Comparison of ENCODE assay signal across 16 cellular contexts in genomic region chr1:38265293-38266196, GRCh38.
DNase-seq lines count a peak whose midpoint lies in the region; ATAC-seq, FAIRE-seq and TF ChIP-seq lines count a peak whose summit lies in the region.
"Had no signal": no experiment of that assay in that cellular context is flagged by ENCODE, and none has a peak within 500 bp of the region (broad histone marks: within the 10 kb centered on the region; RNA-seq: fewer than 3 reads in every experiment).

No MANE protein-coding gene starts in this region.

- peak overlapping the region; percentile 49 for H2AFZ ChIP-seq in K562 (ENCODE audit: low read depth, low read length)

- TF ChIP-seq CTCF in Caco-2 (IDR thresholded peaks at IDR 0.05; ENCODE audit: insufficient read depth in 1 of 2, low read depth in 1 of 2, low read length in 1 of 2, severe bottlenecking in 1 of 2, unreplicated experiment in 1 of 2) (no peak), K562 (IDR thresholded peaks at IDR 0.05 in 2 of 3, conservative IDR thresholded peaks at IDR 0.05 in 1 of 3; ENCODE audit: insufficient read depth in 2 of 3, low read depth in 1 of 3, low read length in 3 of 3) (no peak), glutamatergic neuron (IDR thresholded peaks at IDR 0.05; ENCODE audit: partially characterized antibody, unreplicated experiment) (no peak), progenitor cell of endocrine pancreas (IDR thresholded peaks at IDR 0.05; ENCODE audit: unreplicated experiment) (no peak), right lobe of liver (IDR thresholded peaks at IDR 0.05) (no peak)

- BruUV-seq in Caco-2 (replicated peaks; lab: Mats Ljungman, UMichigan) (no TSS peak), K562 (replicated peaks; lab: Mats Ljungman, UMichigan) (no TSS peak)

- H3K27ac Mint-ChIP-seq in Caco-2 (ENCODE audit: unreplicated experiment) (peak overlapping the region; percentile 70), glutamatergic neuron (ENCODE audit: unreplicated experiment) (peak overlapping the region; percentile 48), progenitor cell of endocrine pancreas (peak overlapping the region; percentile 39)

- no peaks in the 10 kb centered on the region for H3K79me2 ChIP-seq in K562 (ENCODE audit: control insufficient read depth, insufficient read depth, low read length)

- CTCF ChIA-PET in Caco-2 (lab: Charles Lee) (no interaction called here), K562 (lab: Yijun Ruan, JAX; ENCODE audit: low intra/inter-chr PET ratio) (no interaction called here)

- ATAC-seq in K562 (peak; percentile 78), right lobe of liver (no peak), GM21526 (IDR thresholded peaks at IDR 0.05; ENCODE audit: low FRiP score, unreplicated experiment) (no peak)
- ATAC-seq: GM12878 had no signal

- no peaks in the 10 kb centered on the region for H3K9me3 Mint-ChIP-seq in Caco-2 (ENCODE audit: unreplicated experiment)
- H3K9me3 Mint-ChIP-seq in glutamatergic neuron (ENCODE audit: unreplicated experiment): peaks cover 3% of the 10 kb centered on the region
- no peaks in the 10 kb centered on the region for H3K9me3 Mint-ChIP-seq in progenitor cell of endocrine pancreas (ENCODE audit: low read depth)
- H3K9me3 Mint-ChIP-seq: CD8-positive, alpha-beta memory T cell had no signal

- H3K9me1 ChIP-seq in K562 (ENCODE audit: control insufficient read depth, insufficient read depth, low read length): no peaks in the 10 kb centered on the region

- H3K36me3 ChIP-seq in Caco-2 (ENCODE audit: control insufficient read depth, insufficient read depth, low read length) (no peaks in the 10 kb centered on the region), K562 (ENCODE audit: control insufficient read depth, insufficient read depth, low read length) (no peaks in the 10 kb centered on the region), right lobe of liver (no peaks in the 10 kb centered on the region)
- H3K36me3 ChIP-seq: BLaER1, HAP-1 had no signal

- H3K4me1 ChIP-seq in Caco-2 (peaks cover 5% of the 10 kb centered on the region; the same call in 1 of the 2 replicates), K562 (replicated peaks in 1 of 2; ENCODE audit: control insufficient read depth in 2 of 2, insufficient read depth in 2 of 2, low read length in 2 of 2) (peaks cover 22 to 34% of the 10 kb centered on the region in 2 experiments), right lobe of liver (no peaks in the 10 kb centered on the region)
- H3K4me1 ChIP-seq: HAP-1 had no signal

- peak; percentile 84 for FAIRE-seq in K562 (lab: Jason Lieb, UNC)
- FAIRE-seq: GM12878, GM18507 had no signal

- H3K4me3 ChIP-seq in Caco-2 (ENCODE audit: low read depth, low read length) (no peak overlapping the region), K562 (no peak overlapping the region), right lobe of liver (no peak overlapping the region)
- H3K4me3 ChIP-seq: BLaER1, GM12878, HAP-1 had no signal

- no peaks in the 10 kb centered on the region for H3K27me3 ChIP-seq in Caco-2 (replicated peaks; ENCODE audit: control insufficient read depth, insufficient read depth, low read length)
- peaks cover 3 to 13% of the 10 kb centered on the region in 2 experiments; a peak in 2 of 5 replicates for H3K27me3 ChIP-seq in K562 (ENCODE audit: control insufficient read depth in 2 of 2, insufficient read depth in 2 of 2, low read length in 2 of 2)
- no peaks in the 10 kb centered on the region for H3K27me3 ChIP-seq in right lobe of liver
- H3K27me3 ChIP-seq: BLaER1 had no signal

- H3K36me3 Mint-ChIP-seq in Caco-2 (ENCODE audit: insufficient read depth, unreplicated experiment): no peaks in the 10 kb centered on the region
- no peaks in the 10 kb centered on the region for H3K36me3 Mint-ChIP-seq in glutamatergic neuron (ENCODE audit: unreplicated experiment)
- H3K36me3 Mint-ChIP-seq in progenitor cell of endocrine pancreas (ENCODE audit: insufficient read depth): no peaks in the 10 kb centered on the region

- H3K4me2 ChIP-seq in K562 (ENCODE audit: insufficient read depth, low read length): peak overlapping the region; percentile 25; the same call in 1 of the 2 replicates
- H3K4me2 ChIP-seq: BLaER1 had no signal

- no peak overlapping the region for H3K4me3 Mint-ChIP-seq in Caco-2 (ENCODE audit: unreplicated experiment)
- no peak overlapping the region for H3K4me3 Mint-ChIP-seq in glutamatergic neuron (ENCODE audit: unreplicated experiment)
- no peak overlapping the region for H3K4me3 Mint-ChIP-seq in progenitor cell of endocrine pancreas (ENCODE audit: low read depth)
- H3K4me3 Mint-ChIP-seq: CD8-positive, alpha-beta memory T cell had no signal

- TF ChIP-seq POLR2A in K562 (conservative IDR thresholded peaks at IDR 0.05) (no peak), right lobe of liver (IDR thresholded peaks at IDR 0.05) (no peak)

- TF ChIP-seq EP300 in K562 (IDR thresholded peaks at IDR 0.05; ENCODE audit: low read length): peak; percentile 80

- H4K20me1 ChIP-seq in K562 (replicated peaks; ENCODE audit: control insufficient read depth, insufficient read depth, low read length): no peaks in the 10 kb centered on the region
- H4K20me1 ChIP-seq: BLaER1 had no signal

- 13% methylated on average over 15 of the region's 15 CpGs for WGBS in K562 (ENCODE audit: insufficient coverage, low coverage, missing lambda C conversion rate)
- WGBS in right lobe of liver (ENCODE audit: insufficient coverage, low coverage, low lambda C conversion rate, missing lambda C conversion rate): 66% methylated on average over 11 of the region's 15 CpGs

- intact Hi-C loops in Caco-2 (cut with micrococcal nuclease; ENCODE audit: unreplicated experiment): no loop called here
- intact Hi-C loops in K562 (cut with micrococcal nuclease): no loop called here
- intact Hi-C loops in right lobe of liver (cut with DNase I): no loop called here

- DNase-seq in Caco-2: no peak
- DNase-seq in K562 (ENCODE audit: extremely low read depth in 1 of 4, low spot score in 3 of 4): peak; percentile 27 to 58 (median 45)
- no peak for DNase-seq in glutamatergic neuron
- no peak for DNase-seq in progenitor cell of endocrine pancreas (ENCODE audit: low spot score, unreplicated experiment)
- no peak for DNase-seq in NCI-H2171 treated with DMSO at 0.1 percent for 48 hours (lab: John Stamatoyannopoulos, UW)
- no peak for DNase-seq in right lobe of liver
- DNase-seq: 8988T; AML-193; CD8-positive, alpha-beta memory T cell; DMS 273 treated with DMSO at 0.1 percent for 48 hours; GOT3 had no signal

- H3K27ac ChIP-seq in K562 (ENCODE audit: extremely low read depth, low read depth, low read length) (peak overlapping the region; percentile 13; the same call in 2 of the 3 replicates), right lobe of liver (no peak overlapping the region)
- H3K27ac ChIP-seq: BLaER1 had no signal

- POLR2A ChIA-PET in Caco-2 (lab: Charles Lee): no interaction called here
- POLR2A ChIA-PET in K562 (lab: Yijun Ruan, JAX): interaction anchor here (0.7 kb wide), 1 partner anchor 147 kb away, joined by 4 read pairs; no protein-coding TSS in a partner anchor

- H3K9me3 ChIP-seq in Caco-2 (no peaks in the 10 kb centered on the region), K562 (replicated peaks; ENCODE audit: control insufficient read depth, insufficient read depth, low read depth, low read length) (no peaks in the 10 kb centered on the region), right lobe of liver (no peaks in the 10 kb centered on the region)
- H3K9me3 ChIP-seq: BLaER1, HAP-1 had no signal

- no peak; a peak in 1 of 4 replicates for TF ChIP-seq RAD21 in K562 (CRISPR knock-in tag; conservative IDR thresholded peaks at IDR 0.05 in 1 of 2, IDR thresholded peaks at IDR 0.05 in 1 of 2)

- peaks cover 12% of the 10 kb centered on the region for H3K4me1 Mint-ChIP-seq in Caco-2 (ENCODE audit: low read depth, unreplicated experiment)
- H3K4me1 Mint-ChIP-seq in glutamatergic neuron (ENCODE audit: low read depth, unreplicated experiment): no peaks in the 10 kb centered on the region
- H3K4me1 Mint-ChIP-seq in progenitor cell of endocrine pancreas (ENCODE audit: low read depth): peaks cover 22% of the 10 kb centered on the region
- H3K4me1 Mint-ChIP-seq: CD8-positive, alpha-beta memory T cell had no signal

- H3K27me3 Mint-ChIP-seq in Caco-2 (ENCODE audit: insufficient read depth, unreplicated experiment) (no peaks in the 10 kb centered on the region), glutamatergic neuron (ENCODE audit: unreplicated experiment) (peaks cover 7% of the 10 kb centered on the region), progenitor cell of endocrine pancreas (peaks cover 37% of the 10 kb centered on the region)

- in situ Hi-C loops in K562 (cut with MboI): no loop called here

- H3K9ac ChIP-seq in K562 (ENCODE audit: insufficient read depth in 1 of 2, low read depth in 2 of 2, low read length in 2 of 2): no peak overlapping the region; a peak in 1 of 4 replicates
- H3K9ac ChIP-seq: BLaER1 had no signal

TF ChIP-seq in K562, 482 proteins besides CTCF, POLR2A, EP300 and RAD21 (continues in another document):
- TF ChIP-seq ESRRB (CRISPR knock-in tag; IDR thresholded peaks at IDR 0.05; ENCODE audit: borderline replicate concordance) (no peak), ZFP36 (IDR thresholded peaks at IDR 0.05; ENCODE audit: low read depth, low read length, partially characterized antibody) (no peak), STAT5A (IDR thresholded peaks at IDR 0.05; ENCODE audit: borderline replicate concordance, low read length) (no peak), L3MBTL2 (IDR thresholded peaks at IDR 0.05) (peak; percentile 79), CXXC5 (CRISPR knock-in tag; IDR thresholded peaks at IDR 0.05) (peak; percentile 43), ZNF3 (CRISPR knock-in tag; IDR thresholded peaks at IDR 0.05) (no peak), SMARCA4 (IDR thresholded peaks at IDR 0.05) (peak; percentile 41; the same call in 1 of the 2 replicates), RBM25 (IDR thresholded peaks at IDR 0.05; ENCODE audit: low read depth, low read length, severe bottlenecking) (no peak)

Comparison
In these comparisons a context has a peak if more than half of its experiments do, and no peak if none do; other contexts are left out.
1. DNase-seq: peak in K562 (4 of 4); none in Caco-2 (0 of 2), glutamatergic neuron (single experiment), progenitor cell of endocrine pancreas (single experiment), NCI-H2171 treated with DMSO at 0.1 percent for 48 hours (single experiment) and right lobe of liver (0 of 3).
2. Peak in every context shown above with its lines, with median percentiles within 50 percentile points of each other: H3K27ac Mint-ChIP-seq.